In the genomic region with DNA sequence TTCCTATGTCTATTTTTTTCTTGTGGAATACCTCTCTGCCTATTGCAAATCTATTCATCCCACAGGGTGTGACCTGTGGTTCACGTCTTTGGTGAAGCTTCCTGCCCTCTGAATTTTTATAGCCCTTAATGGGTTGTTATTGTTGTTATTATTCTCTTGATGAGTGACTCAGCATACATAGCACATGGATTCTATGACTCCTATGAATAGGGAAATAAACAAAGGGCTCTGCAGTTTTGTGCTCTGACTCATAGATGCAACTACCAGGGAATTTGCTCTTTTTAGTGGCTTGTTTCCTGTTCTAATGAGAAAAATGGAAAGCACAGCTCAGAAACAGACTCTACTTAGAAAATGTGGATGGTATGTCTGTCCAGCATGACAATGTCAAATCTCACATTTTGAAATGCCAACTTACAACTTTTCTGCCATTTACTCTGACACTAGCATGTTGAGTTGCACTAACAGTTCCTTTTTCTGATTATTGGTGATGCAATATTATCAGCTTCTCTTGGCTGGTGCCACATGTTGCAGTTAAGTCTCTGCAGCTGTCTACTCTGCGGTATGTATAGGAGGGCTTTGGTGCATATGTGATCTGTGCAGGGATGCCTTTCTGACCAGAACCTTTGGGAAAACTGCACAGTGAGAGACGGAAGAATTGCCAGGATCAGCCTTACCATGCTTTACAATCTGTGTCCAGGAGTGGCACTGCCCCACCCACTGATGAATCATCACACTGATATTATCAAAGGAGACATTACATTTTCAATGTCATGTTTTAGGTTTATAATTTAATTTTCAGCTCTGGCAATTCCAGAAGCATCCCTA, we compare ENCODE assay signal across 9 cellular contexts.
A peak's percentile ranks its signal among the peaks of the same experiment; 100 is the strongest.
DNase-seq lines count a peak whose midpoint lies in the region; ATAC-seq and TF ChIP-seq lines count a peak whose summit lies in the region.
"Had no signal": no experiment of that assay in that cellular context is flagged by ENCODE, and none has a peak within 500 bp of the region (broad histone marks: within the 10 kb centered on the region; RNA-seq: fewer than 3 reads in every experiment).

No MANE protein-coding gene starts in this region.

- peak; percentile 93 for ATAC-seq in RWPE2 (ENCODE audit: low read depth)
- ATAC-seq in GM18502 (IDR thresholded peaks at IDR 0.05; ENCODE audit: poor library complexity, unreplicated experiment) = no peak
- no peak for ATAC-seq in natural killer cell treated with Interleukin-12 subunit alpha and Interleukin-12 subunit beta and Interleukin-15 and Interleukin-18, amount 100 ng/mL, for 72 hours

- no peaks in the 10 kb centered on the region for H3K27me3 Mint-ChIP-seq in osteocyte (ENCODE audit: unreplicated experiment)
- H3K27me3 Mint-ChIP-seq in natural killer cell treated with Interleukin-12 subunit alpha and Interleukin-12 subunit beta and Interleukin-15 and Interleukin-18, amount 100 ng/mL, for 72 hours = no peaks in the 10 kb centered on the region

- H3K4me1 Mint-ChIP-seq in osteocyte (ENCODE audit: unreplicated experiment) = peaks cover 43% of the 10 kb centered on the region
- H3K4me1 Mint-ChIP-seq in natural killer cell treated with Interleukin-12 subunit alpha and Interleukin-12 subunit beta and Interleukin-15 and Interleukin-18, amount 100 ng/mL, for 72 hours (ENCODE audit: low read depth in 2 of 2) = no peaks in the 10 kb centered on the region

- TF ChIP-seq CTCF in RWPE2 (IDR thresholded peaks at IDR 0.05; ENCODE audit: poor library complexity, severe bottlenecking) (no peak), fibroblast of mammary gland (conservative IDR thresholded peaks at IDR 0.05; ENCODE audit: control insufficient read depth, insufficient read depth, low read depth, low read length) (no peak), osteocyte (IDR thresholded peaks at IDR 0.05) (no peak)

- peak; percentile 82 for DNase-seq in GM03348 (ENCODE audit: low spot score)
- DNase-seq in RWPE2 (ENCODE audit: low spot score) = peak; percentile 66
- peak; percentile 91 for DNase-seq in fibroblast of mammary gland (ENCODE audit: low read depth)
- no peak for DNase-seq in osteocyte (ENCODE audit: extremely low spot score, unreplicated experiment)
- no peak for DNase-seq in NCI-H1105 (lab: John Stamatoyannopoulos, UW)
- no peak for DNase-seq in natural killer cell treated with Interleukin-12 subunit alpha and Interleukin-12 subunit beta and Interleukin-15 and Interleukin-18, amount 100 ng/mL, for 72 hours (ENCODE audit: low spot score)
- no peak for DNase-seq in inferior parietal cortex (ENCODE audit: extremely low spot score)

- no peak overlapping the region for H3K4me3 Mint-ChIP-seq in osteocyte (ENCODE audit: unreplicated experiment)
- no peak overlapping the region for H3K4me3 Mint-ChIP-seq in natural killer cell treated with Interleukin-12 subunit alpha and Interleukin-12 subunit beta and Interleukin-15 and Interleukin-18, amount 100 ng/mL, for 72 hours
- H3K4me3 Mint-ChIP-seq: activated T-helper 1 cell treated with anti-CD3 and anti-CD28 coated beads, Interleukin-12 subunit alpha, Interleukin-12 subunit beta, Interleukin-2, Interleukin-4 antibody, amounts not matched to agents 30 ng/mL and 10 ng/mL and 1 ng/mL, durations not matched to agents 14 hours and 24 hours and 36 hours had no signal

- no peaks in the 10 kb centered on the region for H3K36me3 Mint-ChIP-seq in osteocyte (ENCODE audit: unreplicated experiment)
- peaks cover 14% of the 10 kb centered on the region for H3K36me3 Mint-ChIP-seq in natural killer cell treated with Interleukin-12 subunit alpha and Interleukin-12 subunit beta and Interleukin-15 and Interleukin-18, amount 100 ng/mL, for 72 hours

- H3K4me1 ChIP-seq in RWPE2 (ENCODE audit: insufficient read depth, poor library complexity, severe bottlenecking) = peaks cover 23% of the 10 kb centered on the region

- peak overlapping the region; percentile 85 for H3K27ac Mint-ChIP-seq in osteocyte (ENCODE audit: unreplicated experiment)
- no peak overlapping the region for H3K27ac Mint-ChIP-seq in natural killer cell treated with Interleukin-12 subunit alpha and Interleukin-12 subunit beta and Interleukin-15 and Interleukin-18, amount 100 ng/mL, for 72 hours
- H3K27ac Mint-ChIP-seq: activated T-helper 1 cell treated with anti-CD3 and anti-CD28 coated beads, Interleukin-12 subunit alpha, Interleukin-12 subunit beta, Interleukin-2, Interleukin-4 antibody, amounts not matched to agents 30 ng/mL and 10 ng/mL and 1 ng/mL, durations not matched to agents 14 hours and 24 hours and 36 hours had no signal

- no peaks in the 10 kb centered on the region for H3K36me3 ChIP-seq in RWPE2 (ENCODE audit: low read depth)

- H3K9me3 ChIP-seq in RWPE2 (ENCODE audit: severe bottlenecking) = no peaks in the 10 kb centered on the region

- H3K27me3 ChIP-seq in RWPE2 (ENCODE audit: insufficient read depth, poor library complexity, severe bottlenecking) = no peaks in the 10 kb centered on the region

- H3K4me3 ChIP-seq in RWPE2 (ENCODE audit: severe bottlenecking) (no peak overlapping the region), fibroblast of mammary gland (ENCODE audit: control insufficient read depth, low read depth, low read length) (no peak overlapping the region)

- H3K9me3 Mint-ChIP-seq in osteocyte (ENCODE audit: unreplicated experiment) = no peaks in the 10 kb centered on the region
- H3K9me3 Mint-ChIP-seq in natural killer cell treated with Interleukin-12 subunit alpha and Interleukin-12 subunit beta and Interleukin-15 and Interleukin-18, amount 100 ng/mL, for 72 hours = peaks cover 13% of the 10 kb centered on the region

- peak overlapping the region; percentile 86 for H3K27ac ChIP-seq in RWPE2 (ENCODE audit: poor library complexity, severe bottlenecking)

Comparison
In these comparisons a context has a peak if more than half of its experiments do, and no peak if none do; other contexts are left out.
1. DNase-seq: peak in GM03348 (single experiment), RWPE2 (single experiment) and fibroblast of mammary gland (single experiment); none in osteocyte (single experiment), NCI-H1105 (single experiment), natural killer cell treated with Interleukin-12 subunit alpha and Interleukin-12 subunit beta and Interleukin-15 and Interleukin-18, amount 100 ng/mL, for 72 hours (single experiment) and inferior parietal cortex (single experiment).